ENCODE assay signal across 9 cellular contexts in genomic region chr6:82178084-82178758, GRCh38.
DNase-seq lines count a peak whose midpoint lies in the region; ATAC-seq and TF ChIP-seq lines count a peak whose summit lies in the region.
"Had no signal": no experiment of that assay in that cellular context is flagged by ENCODE, and none has a peak within 500 bp of the region (broad histone marks: within the 10 kb centered on the region; RNA-seq: fewer than 3 reads in every experiment).

No MANE protein-coding gene starts in this region.

- no peak overlapping the region for H3K27ac ChIP-seq in MM.1S (ENCODE audit: low read length)
- H3K27ac ChIP-seq in right lobe of liver = no peak overlapping the region
- no peak overlapping the region for H3K27ac ChIP-seq in vagina

- intact Hi-C loops in right lobe of liver (cut with DNase I) (no loop called here), vagina (cut with DNase I) (no loop called here)

- H3F3A ChIP-seq in MM.1S (ENCODE audit: insufficient read depth, low read length) = no peaks in the 10 kb centered on the region

- H3K4me2 ChIP-seq in MM.1S (ENCODE audit: low read depth, low read length) = no peak overlapping the region

- peak in 1 of 4 donors; percentile 33 for ATAC-seq in right lobe of liver
- no peak for ATAC-seq in stimulated activated naive B cell treated with anti-CD40 and anti-IgM and Interleukin-4, amounts not matched to agents 10 μg/mL and 1 μg/mL and 100 μg/mL, for 72 hours (replicated peaks)

- no peak overlapping the region for H2AFZ ChIP-seq in MM.1S (ENCODE audit: low read length)

- no peak overlapping the region for H3K4me3 ChIP-seq in MM.1S (ENCODE audit: low read length)
- H3K4me3 ChIP-seq in right lobe of liver = no peak overlapping the region
- H3K4me3 ChIP-seq in vagina = no peak overlapping the region

- no peaks in the 10 kb centered on the region for H3K9me3 ChIP-seq in MM.1S (replicated peaks; ENCODE audit: insufficient read depth, low read length)
- H3K9me3 ChIP-seq in right lobe of liver = no peaks in the 10 kb centered on the region
- H3K9me3 ChIP-seq in vagina = no peaks in the 10 kb centered on the region

- peak; percentile 23; the same call in 1 of the 2 replicates for TF ChIP-seq CTCF in MM.1S (IDR thresholded peaks at IDR 0.05; ENCODE audit: low read length)
- TF ChIP-seq CTCF in brain (conservative IDR thresholded peaks at IDR 0.05) = peak; percentile 61 to 65
- peak in 3 of 4 donors; percentile 36 to 41 (median 40) for TF ChIP-seq CTCF in right lobe of liver (IDR thresholded peaks at IDR 0.05)
- no peak for TF ChIP-seq CTCF in vagina (IDR thresholded peaks at IDR 0.05)

- peak overlapping the region in 1 of 5 experiments; percentile 5 for H3K27ac Mint-ChIP-seq in brain
- H3K27ac Mint-ChIP-seq in activated naive CD4-positive, alpha-beta T cell treated with anti-CD3 and anti-CD28 coated beads, Interleukin-2, amount 10 ng/mL, durations not matched to agents 7 days and 5 days = no peak overlapping the region
- no peak overlapping the region for H3K27ac Mint-ChIP-seq in stimulated activated naive B cell treated with anti-CD40 and anti-IgM and Interleukin-4, amounts not matched to agents 10 μg/mL and 1 μg/mL and 100 μg/mL, for 72 hours

- H3K9ac ChIP-seq in MM.1S (ENCODE audit: low read length) = no peak overlapping the region

- 44% methylated on average over 2 of the region's 2 CpGs for WGBS in right lobe of liver (ENCODE audit: insufficient coverage, low coverage, low lambda C conversion rate, missing lambda C conversion rate)

- no peaks in the 10 kb centered on the region; the same call in 1 of the 2 replicates for H4K20me1 ChIP-seq in MM.1S (ENCODE audit: insufficient read depth, low read length)

- peak; percentile 2 for DNase-seq in COR-L47 (lab: John Stamatoyannopoulos, UW)
- DNase-seq in MM.1S = no peak
- DNase-seq in right lobe of liver = no peak
- DNase-seq in activated naive CD4-positive, alpha-beta T cell treated with anti-CD3 and anti-CD28 coated beads, Interleukin-2, amount 10 ng/mL, durations not matched to agents 7 days and 5 days = no peak
- DNase-seq in stimulated activated naive CD4-positive, alpha-beta T cell treated with Interleukin-2 at 50 U/mL for 16 hours (lab: John Stamatoyannopoulos, UW) = no peak
- no peak for DNase-seq in vagina (ENCODE audit: extremely low spot score in 2 of 2)
- no peak for DNase-seq in stimulated activated naive B cell treated with anti-CD40 and anti-IgM and Interleukin-4, amounts not matched to agents 10 μg/mL and 1 μg/mL and 100 μg/mL, for 72 hours
- DNase-seq: activated naive CD4-positive, alpha-beta T cell treated with anti-CD3 and anti-CD28 coated beads, Interleukin-2, amount 50 U/mL, for 16 hours had no signal

- H3K27me3 ChIP-seq in MM.1S (replicated peaks; ENCODE audit: insufficient read depth, low read length) (no peaks in the 10 kb centered on the region), right lobe of liver (no peaks in the 10 kb centered on the region), vagina (no peaks in the 10 kb centered on the region)

- H3K9me2 ChIP-seq in MM.1S (replicated peaks; ENCODE audit: insufficient read depth, low read length) = no peaks in the 10 kb centered on the region

- H3K4me3 Mint-ChIP-seq in brain = no peak overlapping the region
- no peak overlapping the region for H3K4me3 Mint-ChIP-seq in activated naive CD4-positive, alpha-beta T cell treated with anti-CD3 and anti-CD28 coated beads, Interleukin-2, amount 10 ng/mL, durations not matched to agents 7 days and 5 days
- H3K4me3 Mint-ChIP-seq in stimulated activated naive B cell treated with anti-CD40 and anti-IgM and Interleukin-4, amounts not matched to agents 10 μg/mL and 1 μg/mL and 100 μg/mL, for 72 hours = no peak overlapping the region

- no peaks in the 10 kb centered on the region for H3K9me3 Mint-ChIP-seq in brain
- no peaks in the 10 kb centered on the region for H3K9me3 Mint-ChIP-seq in activated naive CD4-positive, alpha-beta T cell treated with anti-CD3 and anti-CD28 coated beads, Interleukin-2, amount 10 ng/mL, durations not matched to agents 7 days and 5 days
- no peaks in the 10 kb centered on the region for H3K9me3 Mint-ChIP-seq in stimulated activated naive B cell treated with anti-CD40 and anti-IgM and Interleukin-4, amounts not matched to agents 10 μg/mL and 1 μg/mL and 100 μg/mL, for 72 hours

- TF ChIP-seq POLR2A in right lobe of liver (IDR thresholded peaks at IDR 0.05) (no peak), vagina (IDR thresholded peaks at IDR 0.05) (no peak)

- H3K36me3 Mint-ChIP-seq in brain = peaks cover 45% of the 10 kb centered on the region
- H3K36me3 Mint-ChIP-seq in activated naive CD4-positive, alpha-beta T cell treated with anti-CD3 and anti-CD28 coated beads, Interleukin-2, amount 10 ng/mL, durations not matched to agents 7 days and 5 days = peaks cover 28% of the 10 kb centered on the region
- peaks cover 30 to 36% of the 10 kb centered on the region in 2 donors for H3K36me3 Mint-ChIP-seq in stimulated activated naive B cell treated with anti-CD40 and anti-IgM and Interleukin-4, amounts not matched to agents 10 μg/mL and 1 μg/mL and 100 μg/mL, for 72 hours

- H3K27me3 Mint-ChIP-seq in brain = no peaks in the 10 kb centered on the region
- H3K27me3 Mint-ChIP-seq in activated naive CD4-positive, alpha-beta T cell treated with anti-CD3 and anti-CD28 coated beads, Interleukin-2, amount 10 ng/mL, durations not matched to agents 7 days and 5 days = no peaks in the 10 kb centered on the region
- H3K27me3 Mint-ChIP-seq in stimulated activated naive B cell treated with anti-CD40 and anti-IgM and Interleukin-4, amounts not matched to agents 10 μg/mL and 1 μg/mL and 100 μg/mL, for 72 hours = no peaks in the 10 kb centered on the region

- H3K4me1 ChIP-seq in MM.1S (ENCODE audit: low read length) = no peaks in the 10 kb centered on the region
- H3K4me1 ChIP-seq in right lobe of liver = no peaks in the 10 kb centered on the region
- H3K4me1 ChIP-seq in vagina = no peaks in the 10 kb centered on the region

- no peaks in the 10 kb centered on the region for H3K79me2 ChIP-seq in MM.1S (ENCODE audit: low read length)

- no peaks in the 10 kb centered on the region for H3K4me1 Mint-ChIP-seq in brain
- no peaks in the 10 kb centered on the region for H3K4me1 Mint-ChIP-seq in activated naive CD4-positive, alpha-beta T cell treated with anti-CD3 and anti-CD28 coated beads, Interleukin-2, amount 10 ng/mL, durations not matched to agents 7 days and 5 days
- no peaks in the 10 kb centered on the region for H3K4me1 Mint-ChIP-seq in stimulated activated naive B cell treated with anti-CD40 and anti-IgM and Interleukin-4, amounts not matched to agents 10 μg/mL and 1 μg/mL and 100 μg/mL, for 72 hours

- H3K36me3 ChIP-seq in MM.1S (replicated peaks; ENCODE audit: insufficient read depth, low read length) = peaks cover 5% of the 10 kb centered on the region; the same call in 1 of the 2 replicates
- H3K36me3 ChIP-seq in right lobe of liver = peaks cover 0 to 45% (median 18%) of the 10 kb centered on the region in 4 donors
- peaks cover 0 to 17% of the 10 kb centered on the region in 2 donors for H3K36me3 ChIP-seq in vagina

- CTCF ChIA-PET in activated naive CD4-positive, alpha-beta T cell treated with anti-CD3 and anti-CD28 coated beads, Interleukin-2, amount 10 ng/mL, durations not matched to agents 7 days and 5 days (lab: Charles Lee) = interaction anchor here (0.9 kb wide), 1 partner anchor 9 kb away, joined by 4 read pairs; no protein-coding TSS in a partner anchor

Comparison
In these comparisons a context has a peak if more than half of its experiments do, and no peak if none do; other contexts are left out.
1. CTCF ChIP-seq: peak in MM.1S (single experiment), brain (2 of 2) and right lobe of liver (3 of 4); none in vagina (0 of 3).